In the genomic region with DNA sequence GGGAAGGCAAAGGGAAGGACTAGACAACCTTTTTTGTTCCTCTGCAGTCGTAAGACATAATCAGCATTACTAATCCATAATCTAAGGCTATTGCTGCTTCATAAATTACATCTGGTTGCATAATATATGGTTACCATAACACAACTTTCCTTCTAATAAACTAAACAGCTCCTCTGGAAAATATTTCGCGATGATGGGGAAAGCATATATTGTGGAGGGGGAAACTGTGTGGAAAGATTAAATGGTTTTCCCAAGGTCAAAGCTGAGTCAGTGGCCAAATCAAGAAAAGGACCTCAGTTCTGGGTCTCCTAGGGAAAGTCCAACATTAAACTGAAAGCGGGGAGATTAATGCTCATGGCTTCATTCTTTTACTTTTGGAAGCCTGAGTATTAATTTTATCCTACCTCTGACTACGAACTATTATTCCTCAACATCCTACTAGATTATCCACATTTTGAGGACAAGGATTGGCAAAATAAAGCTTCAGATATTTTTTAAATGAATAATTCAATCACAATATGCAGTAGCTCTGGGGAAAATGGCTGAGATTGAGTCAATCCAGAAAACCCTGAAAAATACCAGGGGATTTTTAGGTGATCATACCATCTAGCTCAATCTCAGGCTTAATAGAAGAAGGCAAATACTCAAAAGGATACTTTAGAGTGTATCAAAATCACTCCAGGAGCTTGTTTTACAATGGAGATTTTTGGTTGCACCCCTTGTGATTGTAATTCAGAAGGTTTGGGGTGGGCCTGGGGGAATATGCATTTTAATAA, we compare ENCODE assay signal across 22 cellular contexts. TPM values are rescaled to one million over a fixed set of nuclear protein-coding genes. Genes with fewer than 3 reads are reported as not detected.
A peak's percentile ranks its signal among the peaks of the same experiment; 100 is the strongest.
DNase-seq lines count a peak whose midpoint lies in the region; ATAC-seq and TF ChIP-seq lines count a peak whose summit lies in the region.
"Had no signal": no experiment of that assay in that cellular context is flagged by ENCODE, and none has a peak within 500 bp of the region (broad histone marks: within the 10 kb centered on the region; RNA-seq: fewer than 3 reads in every experiment).

No MANE protein-coding gene starts in this region.

- no peak overlapping the region for H3K27ac ChIP-seq in upper lobe of left lung
- H3K27ac ChIP-seq: 22Rv1, esophagus muscularis mucosa, HL-60, neutrophil, thoracic aorta had no signal

- no peaks in the 10 kb centered on the region for H3K9me3 Mint-ChIP-seq in stimulated activated naive CD8-positive, alpha-beta T cell treated with anti-CD3 and anti-CD28 coated beads, Interleukin-15, amount 100 ng/mL, for 72 hours

- H3K4me3 Mint-ChIP-seq in stimulated activated naive CD8-positive, alpha-beta T cell treated with anti-CD3 and anti-CD28 coated beads, Interleukin-15, amount 100 ng/mL, for 72 hours, result no peak overlapping the region
- H3K4me3 Mint-ChIP-seq: T-helper 1 cell treated with Interleukin-12 subunit alpha and Interleukin-12 subunit beta and Interleukin-4 antibody, amounts not matched to agents 30 μg/mL and 1 μg/mL, for 36 hours had no signal

- WGBS in upper lobe of left lung, 2 donors, result 74 to 89% methylated on average over 5 of the region's 5 CpGs

- no peak for TF ChIP-seq CTCF in upper lobe of left lung (IDR thresholded peaks at IDR 0.05)

- no peaks in the 10 kb centered on the region for H3K27me3 Mint-ChIP-seq in stimulated activated naive CD8-positive, alpha-beta T cell treated with anti-CD3 and anti-CD28 coated beads, Interleukin-15, amount 100 ng/mL, for 72 hours

- TF ChIP-seq POLR2A in upper lobe of left lung (IDR thresholded peaks at IDR 0.05), result no peak

- peak; percentile 14 for DNase-seq in NOMO-1 treated with DMSO at 0.1 percent for 48 hours (lab: John Stamatoyannopoulos, UW; ENCODE audit: unreplicated experiment)
- no peak for DNase-seq in NOMO-1 treated with dmso at 0.1 percent for 144 hours (lab: John Stamatoyannopoulos, UW; ENCODE audit: unreplicated experiment)
- no peak for DNase-seq in stimulated activated naive CD8-positive, alpha-beta T cell treated with anti-CD3 and anti-CD28 coated beads, Interleukin-15, Interleukin-2, amounts not matched to agents 100 U/mL and 50 U/mL, for 24 hours
- no peak for DNase-seq in stimulated activated naive CD8-positive, alpha-beta T cell treated with anti-CD3 and anti-CD28 coated beads, Interleukin-15, amount 100 ng/mL, for 72 hours
- peak; percentile 25 for DNase-seq in adipocyte (ENCODE audit: low read depth)
- DNase-seq in upper lobe of left lung, result no peak
- DNase-seq: activated CD8-positive, alpha-beta memory T cell treated with anti-CD3 and anti-CD28 coated beads for 24 hours; COR-L47; DMS79 treated with DMSO at 0.1 percent for 48 hours; effector memory CD4-positive, alpha-beta T cell; GOT3; NCI-H1436; NK-92 treated with Interleukin-12 subunit alpha and Interleukin-12 subunit beta, amount 100 ng/mL, for 24 hours had no signal

- H3K4me1 ChIP-seq in adipocyte (ENCODE audit: control insufficient read depth, insufficient read depth, low read length) (peaks cover 42% of the 10 kb centered on the region), upper lobe of left lung (peaks cover 0 to 38% (median 24%) of the 10 kb centered on the region in 4 donors)

- H3K27me3 ChIP-seq in adipocyte (replicated peaks; ENCODE audit: control insufficient read depth, insufficient read depth, low read length), result no peaks in the 10 kb centered on the region
- H3K27me3 ChIP-seq in upper lobe of left lung, result no peaks in the 10 kb centered on the region
- H3K27me3 ChIP-seq: esophagus muscularis mucosa, neutrophil had no signal

- H3K36me3 ChIP-seq in adipocyte (ENCODE audit: control insufficient read depth, insufficient read depth, low read length, severe bottlenecking) (no peaks in the 10 kb centered on the region), upper lobe of left lung (peaks cover 0 to 20% (median 0%) of the 10 kb centered on the region in 4 donors)
- H3K36me3 ChIP-seq: neutrophil, thoracic aorta had no signal

- no peak for TF ChIP-seq EP300 in upper lobe of left lung (IDR thresholded peaks at IDR 0.05)

- H3K4me3 ChIP-seq in adipocyte (ENCODE audit: low read length), result no peak overlapping the region
- no peak overlapping the region for H3K4me3 ChIP-seq in upper lobe of left lung
- H3K4me3 ChIP-seq: esophagus muscularis mucosa, thoracic aorta had no signal

- peak; percentile 26 for ATAC-seq in stimulated activated naive CD8-positive, alpha-beta T cell treated with anti-CD3 and anti-CD28 coated beads, Interleukin-15, Interleukin-2, amounts not matched to agents 100 U/mL and 50 U/mL, for 24 hours
- no peak for ATAC-seq in stimulated activated naive CD8-positive, alpha-beta T cell treated with anti-CD3 and anti-CD28 coated beads, Interleukin-15, amount 100 ng/mL, for 72 hours
- ATAC-seq in upper lobe of left lung (ENCODE audit: low FRiP score in 2 of 2) (no peak), GM21737 (IDR thresholded peaks at IDR 0.05; ENCODE audit: unreplicated experiment) (no peak), GM18498 (IDR thresholded peaks at IDR 0.05; ENCODE audit: unreplicated experiment) (no peak)
- ATAC-seq: HepG2 had no signal

- no peak overlapping the region for H3K9ac ChIP-seq in adipocyte (ENCODE audit: low read length)

- H3K9me3 ChIP-seq in adipocyte (ENCODE audit: control insufficient read depth, low read length), result no peaks in the 10 kb centered on the region
- no peaks in the 10 kb centered on the region for H3K9me3 ChIP-seq in upper lobe of left lung
- H3K9me3 ChIP-seq: esophagus muscularis mucosa, neutrophil, thoracic aorta had no signal

- H3K27ac Mint-ChIP-seq in stimulated activated naive CD8-positive, alpha-beta T cell treated with anti-CD3 and anti-CD28 coated beads, Interleukin-15, amount 100 ng/mL, for 72 hours, result no peak overlapping the region
- H3K27ac Mint-ChIP-seq: T-helper 1 cell treated with Interleukin-12 subunit alpha and Interleukin-12 subunit beta and Interleukin-4 antibody, amounts not matched to agents 30 μg/mL and 1 μg/mL, for 36 hours had no signal

- peaks cover 54% of the 10 kb centered on the region for H3K4me1 Mint-ChIP-seq in stimulated activated naive CD8-positive, alpha-beta T cell treated with anti-CD3 and anti-CD28 coated beads, Interleukin-15, amount 100 ng/mL, for 72 hours

RNA-seq across cellular contexts. Expression of gene STK17B, which starts 33.8 kb away (rescaled TPM):
- total RNA-seq in upper lobe of left lung, result 100 to 1,000 TPM in 1 of 6 donors, 10 to 100 TPM in 5; 19.3 to 120 (median 53.4) TPM

Comparison
In these comparisons a context has a peak if more than half of its experiments do, and no peak if none do; other contexts are left out.
1. DNase-seq: peak in NOMO-1 treated with DMSO at 0.1 percent for 48 hours (single experiment) and adipocyte (single experiment); none in NOMO-1 treated with dmso at 0.1 percent for 144 hours (single experiment), stimulated activated naive CD8-positive, alpha-beta T cell treated with anti-CD3 and anti-CD28 coated beads, Interleukin-15, Interleukin-2, amounts not matched to agents 100 U/mL and 50 U/mL, for 24 hours (single experiment), stimulated activated naive CD8-positive, alpha-beta T cell treated with anti-CD3 and anti-CD28 coated beads, Interleukin-15, amount 100 ng/mL, for 72 hours (0 of 2) and upper lobe of left lung (0 of 2).